35 cellular contexts compared by ENCODE assay signal in genomic region chr6:151674578-151674977, GRCh38.
A peak's percentile ranks its signal among the peaks of the same experiment; 100 is the strongest.
DNase-seq lines count a peak whose midpoint lies in the region; ATAC-seq, FAIRE-seq and TF ChIP-seq lines count a peak whose summit lies in the region.
"Had no signal": no experiment of that assay in that cellular context is flagged by ENCODE, and none has a peak within 500 bp of the region (broad histone marks: within the 10 kb centered on the region; RNA-seq: fewer than 3 reads in every experiment).

No MANE protein-coding gene starts in this region.

- TF ChIP-seq EP300 in HepG2 (IDR thresholded peaks at IDR 0.05; ENCODE audit: low read depth in 2 of 2, low read length in 2 of 2) (no peak), HepG2 (CRISPR knock-in tag; IDR thresholded peaks at IDR 0.05; ENCODE audit: borderline replicate concordance) (no peak), K562 (IDR thresholded peaks at IDR 0.05; ENCODE audit: low read length) (no peak)

- CTCF ChIA-PET in HepG2 (lab: Yijun Ruan, JAX; ENCODE audit: low intra/inter-chr PET ratio, low total read pairs) = no interaction called here
- CTCF ChIA-PET in OCI-LY7 (lab: Charles Lee; ENCODE audit: unreplicated experiment) = no interaction called here
- CTCF ChIA-PET in K562 (lab: Yijun Ruan, JAX; ENCODE audit: low intra/inter-chr PET ratio) = no interaction called here

- FAIRE-seq in HepG2 (lab: Jason Lieb, UNC) (no peak), K562 (lab: Jason Lieb, UNC) (no peak)
- FAIRE-seq: A204.1, A549, D721Med had no signal

- no peak overlapping the region for H3K4me2 ChIP-seq in HepG2 (ENCODE audit: low read depth, low read length)
- H3K4me2 ChIP-seq in OCI-LY7 (ENCODE audit: low read length) = no peak overlapping the region
- no peak overlapping the region for H3K4me2 ChIP-seq in K562 (ENCODE audit: insufficient read depth, low read length)
- H3K4me2 ChIP-seq: A549, BLaER1 had no signal

- H3K79me2 ChIP-seq in HepG2 (ENCODE audit: insufficient read depth, low read length) (no peaks in the 10 kb centered on the region), OCI-LY7 (ENCODE audit: insufficient read depth, low read depth, low read length) (no peaks in the 10 kb centered on the region), K562 (ENCODE audit: control insufficient read depth, insufficient read depth, low read length) (no peaks in the 10 kb centered on the region)

- H3K9me2 ChIP-seq in OCI-LY7 (ENCODE audit: insufficient read depth, low read length) = no peaks in the 10 kb centered on the region

- H3K27ac ChIP-seq in HepG2 (ENCODE audit: extremely low read length, insufficient read depth, low read length) (no peak overlapping the region), right lobe of liver (no peak overlapping the region), OCI-LY7 (ENCODE audit: low read depth, low read length, poor library complexity, severe bottlenecking) (no peak overlapping the region), K562 (ENCODE audit: extremely low read depth, low read depth, low read length) (no peak overlapping the region)
- H3K27ac ChIP-seq: 22Rv1; A549; BLaER1; BLaER1 treated with 17β-estradiol and CSF1 and Interleukin-3, amounts not matched to agents 10 nM and 100 nM; C4-2B had no signal

- ATAC-seq in HepG2 (no peak), right lobe of liver (no peak), K562 (no peak), GM19035 (IDR thresholded peaks at IDR 0.05; ENCODE audit: unreplicated experiment) (no peak), GM21447 (IDR thresholded peaks at IDR 0.05; ENCODE audit: unreplicated experiment) (no peak)
- ATAC-seq: A549; CD8-positive, alpha-beta T cell had no signal

- no peaks in the 10 kb centered on the region for H4K20me1 ChIP-seq in HepG2 (ENCODE audit: insufficient read depth, low read length)
- no peaks in the 10 kb centered on the region for H4K20me1 ChIP-seq in OCI-LY7 (ENCODE audit: insufficient read depth, low read length)
- no peaks in the 10 kb centered on the region for H4K20me1 ChIP-seq in K562 (replicated peaks; ENCODE audit: control insufficient read depth, insufficient read depth, low read length)
- H4K20me1 ChIP-seq: BLaER1; BLaER1 treated with 17β-estradiol and CSF1 and Interleukin-3, amounts not matched to agents 10 nM and 100 nM had no signal

- POLR2A ChIA-PET in HepG2 (lab: Yijun Ruan, JAX) = no interaction called here
- POLR2A ChIA-PET in OCI-LY7 (lab: Charles Lee) = interaction anchor here (0.7 kb wide), 1 partner anchor 16 kb away, joined by 3 read pairs; no protein-coding TSS in a partner anchor
- POLR2A ChIA-PET in K562 (lab: Yijun Ruan, JAX) = no interaction called here

- BruUV-seq in HepG2 (replicated peaks; lab: Mats Ljungman, UMichigan) (no TSS peak), OCI-LY7 (replicated peaks; lab: Mats Ljungman, UMichigan) (no TSS peak), K562 (replicated peaks; lab: Mats Ljungman, UMichigan) (no TSS peak)

- no peak for TF ChIP-seq RAD21 in HepG2 (CRISPR knock-in tag; IDR thresholded peaks at IDR 0.05)
- no peak for TF ChIP-seq RAD21 in K562 (CRISPR knock-in tag; conservative IDR thresholded peaks at IDR 0.05 in 1 of 2, IDR thresholded peaks at IDR 0.05 in 1 of 2)

- 80% methylated on average over 3 of the region's 3 CpGs for WGBS in HepG2 (ENCODE audit: low lambda C conversion rate)
- WGBS in right lobe of liver (ENCODE audit: insufficient coverage, low coverage, low lambda C conversion rate, missing lambda C conversion rate) = 74% methylated on average over 3 of the region's 3 CpGs
- WGBS in K562 (ENCODE audit: insufficient coverage, low coverage, missing lambda C conversion rate) = 8% methylated on average over 3 of the region's 3 CpGs

- in situ Hi-C loops in HepG2 (cut with HindIII; ENCODE audit: extremely low pct_ligation_motif_present, low pct_unique_long_range_greater_than_20kb) (no loop called here), KBM-7 (cut with MboI; ENCODE audit: low pct_unique_long_range_greater_than_20kb, low sequenced_read_pairs) (no loop called here), K562 (cut with MboI) (no loop called here)

- H3K36me3 ChIP-seq in HepG2 (replicated peaks in 1 of 2; ENCODE audit: control insufficient read depth in 1 of 2, insufficient read depth in 2 of 2, low read length in 2 of 2) = no peaks in the 10 kb centered on the region
- no peaks in the 10 kb centered on the region for H3K36me3 ChIP-seq in right lobe of liver
- H3K36me3 ChIP-seq in OCI-LY7 (ENCODE audit: insufficient read depth, low read length) = no peaks in the 10 kb centered on the region
- H3K36me3 ChIP-seq in K562 (ENCODE audit: control insufficient read depth, insufficient read depth, low read length) = no peaks in the 10 kb centered on the region
- H3K36me3 ChIP-seq: BE2C; BLaER1; BLaER1 treated with 17β-estradiol and CSF1 and Interleukin-3, amounts not matched to agents 10 nM and 100 nM had no signal

- no peaks in the 10 kb centered on the region for H3K9me1 ChIP-seq in K562 (ENCODE audit: control insufficient read depth, insufficient read depth, low read length)

- H3K27me3 ChIP-seq in HepG2 (ENCODE audit: control insufficient read depth in 1 of 2, insufficient read depth in 2 of 2, low read length in 2 of 2) (no peaks in the 10 kb centered on the region; a peak in 1 of 5 replicates), right lobe of liver (no peaks in the 10 kb centered on the region), K562 (ENCODE audit: control insufficient read depth in 2 of 2, insufficient read depth in 2 of 2, low read length in 2 of 2) (peaks cover 0 to 5% of the 10 kb centered on the region in 2 experiments; a peak in 1 of 5 replicates)
- H3K27me3 ChIP-seq: BE2C; BLaER1; BLaER1 treated with 17β-estradiol and CSF1 and Interleukin-3, amounts not matched to agents 10 nM and 100 nM had no signal

- H3K9ac ChIP-seq in HepG2 (ENCODE audit: insufficient read depth, low read depth, low read length) (no peak overlapping the region), K562 (ENCODE audit: insufficient read depth in 1 of 2, low read depth in 2 of 2, low read length in 2 of 2) (no peak overlapping the region)
- H3K9ac ChIP-seq: BLaER1; BLaER1 treated with 17β-estradiol and CSF1 and Interleukin-3, amounts not matched to agents 10 nM and 100 nM had no signal

- H3K4me1 ChIP-seq in HepG2 (ENCODE audit: insufficient read depth, low read length) = peaks cover 26% of the 10 kb centered on the region
- H3K4me1 ChIP-seq in right lobe of liver = peaks cover 0 to 36% (median 6%) of the 10 kb centered on the region in 4 donors
- peaks cover 4% of the 10 kb centered on the region for H3K4me1 ChIP-seq in OCI-LY7 (ENCODE audit: insufficient read depth, low read length, poor library complexity, severe bottlenecking)
- no peaks in the 10 kb centered on the region for H3K4me1 ChIP-seq in K562 (replicated peaks in 1 of 2; ENCODE audit: control insufficient read depth in 2 of 2, insufficient read depth in 2 of 2, low read length in 2 of 2)
- H3K4me1 ChIP-seq: BE2C, BLaER1 had no signal

- TF ChIP-seq CTCF in HepG2 (CRISPR knock-in tag; IDR thresholded peaks at IDR 0.05) = no peak
- TF ChIP-seq CTCF in right lobe of liver (IDR thresholded peaks at IDR 0.05) = no peak
- TF ChIP-seq CTCF in OCI-LY7 (conservative IDR thresholded peaks at IDR 0.05; ENCODE audit: low read length) = no peak
- TF ChIP-seq CTCF in K562 (IDR thresholded peaks at IDR 0.05 in 2 of 3, conservative IDR thresholded peaks at IDR 0.05 in 1 of 3; ENCODE audit: insufficient read depth in 2 of 3, low read depth in 1 of 3, low read length in 3 of 3) = no peak

- H3K4me3 ChIP-seq in HepG2 (replicated peaks in 1 of 3; ENCODE audit: insufficient read depth in 1 of 3, low read depth in 2 of 3, low read length in 3 of 3) (no peak overlapping the region), right lobe of liver (no peak overlapping the region), OCI-LY7 (ENCODE audit: low read depth, low read length, poor library complexity, severe bottlenecking) (no peak overlapping the region), K562 (no peak overlapping the region)
- H3K4me3 ChIP-seq: A549; BLaER1; BLaER1 treated with 17β-estradiol and CSF1 and Interleukin-3, amounts not matched to agents 10 nM and 100 nM had no signal

- intact Hi-C loops in HepG2 (cut with micrococcal nuclease; ENCODE audit: unreplicated experiment) = no loop called here
- intact Hi-C loops in right lobe of liver (cut with DNase I) = no loop called here
- intact Hi-C loops in OCI-LY7 (cut with micrococcal nuclease; ENCODE audit: unreplicated experiment) = loop anchor here (10.0 kb wide), 2 partner anchors 440 to 680 kb away; no protein-coding TSS in a partner anchor
- intact Hi-C loops in K562 (cut with micrococcal nuclease) = loop anchor here (2.0 to 10.0 kb wide), 2 partner anchors 594 to 1280 kb away; no protein-coding TSS in a partner anchor

- H3K9me3 ChIP-seq in HepG2 (ENCODE audit: low read length) = peaks cover 4% of the 10 kb centered on the region; the same call in 1 of the 2 replicates
- no peaks in the 10 kb centered on the region for H3K9me3 ChIP-seq in right lobe of liver
- no peaks in the 10 kb centered on the region for H3K9me3 ChIP-seq in OCI-LY7 (ENCODE audit: low read length)
- no peaks in the 10 kb centered on the region for H3K9me3 ChIP-seq in K562 (replicated peaks; ENCODE audit: control insufficient read depth, insufficient read depth, low read depth, low read length)
- H3K9me3 ChIP-seq: A549, BE2C, BLaER1, Caco-2 had no signal

- no peak for TF ChIP-seq POLR2A in HepG2 (IDR thresholded peaks at IDR 0.05; ENCODE audit: insufficient read depth in 1 of 2, low read depth in 2 of 2, low read length in 2 of 2)
- TF ChIP-seq POLR2A in right lobe of liver (IDR thresholded peaks at IDR 0.05) = no peak
- TF ChIP-seq POLR2A in K562 (conservative IDR thresholded peaks at IDR 0.05) = no peak

- H2AFZ ChIP-seq in HepG2 (ENCODE audit: low read length) (no peak overlapping the region), OCI-LY7 (ENCODE audit: low read length) (peak overlapping the region; percentile 87; the same call in 1 of the 2 replicates), K562 (ENCODE audit: low read depth, low read length) (no peak overlapping the region)

- DNase-seq in HepG2 (ENCODE audit: low spot score) (no peak), right lobe of liver (no peak), KBM-7 (peak; percentile 61), OCI-LY7 (ENCODE audit: low spot score) (no peak), K562 (ENCODE audit: extremely low read depth in 1 of 4, low spot score in 3 of 4) (no peak), hepatic stellate cell (ENCODE audit: low spot score) (no peak)
- DNase-seq: 8988T; ACHN; AML-193; BE2C; C1 segment of cervical spinal cord; Caco-2; Calu3; CD4-positive, alpha-beta memory T cell; CD4-positive, alpha-beta T cell; CD4-positive, CD25-positive, alpha-beta regulatory T cell; CD8-positive, alpha-beta memory T cell; CD8-positive, alpha-beta T cell; COR-L47; DMS 273 treated with DMSO at 0.1 percent for 48 hours; DMS153; DMS53; DMS79; DMS79 treated with DMSO at 0.1 percent for 48 hours; DND-41; EL had no signal

TF ChIP-seq in HepG2, 621 proteins besides CTCF, POLR2A, EP300 and RAD21 (continues in another document):
- TF ChIP-seq MIER3 (CRISPR knock-in tag; IDR thresholded peaks at IDR 0.05; ENCODE audit: borderline replicate concordance) = no peak
- TF ChIP-seq ERF (CRISPR knock-in tag; IDR thresholded peaks at IDR 0.05) = no peak

TF ChIP-seq in K562, 482 proteins besides CTCF, POLR2A, EP300 and RAD21 (continues in another document):
- TF ChIP-seq NFXL1 (CRISPR knock-in tag; IDR thresholded peaks at IDR 0.05) = no peak
- TF ChIP-seq CEBPG (CRISPR knock-in tag; IDR thresholded peaks at IDR 0.05) = no peak
- peak; percentile 32 to 52; a peak in 2 of 4 replicates for TF ChIP-seq CEBPG (tag; conservative IDR thresholded peaks at IDR 0.05 in 1 of 2, IDR thresholded peaks at IDR 0.05 in 1 of 2)

Comparison
In these comparisons a context has a peak if more than half of its experiments do, and no peak if none do; other contexts are left out.
1. intact Hi-C loops: an anchor here in OCI-LY7 (10.0 kb wide) and K562 (2.0 to 10.0 kb wide); none called in HepG2 and right lobe of liver.
2. Of the 241 proteins assayed by ChIP-seq in both HepG2 and K562: peak only in HepG2: CEBPB; only in K562: CEBPG; in both: none; in neither: 237; mixed calls (peak in some experiments, not most) for 2.